13 cellular contexts compared by ENCODE assay signal in genomic region chr17:82865996-82866395, GRCh38. TPM values are rescaled to one million over a fixed set of nuclear protein-coding genes. Genes with fewer than 3 reads are reported as not detected.
DNase-seq lines count a peak whose midpoint lies in the region; ATAC-seq, FAIRE-seq and TF ChIP-seq lines count a peak whose summit lies in the region.
"Had no signal": no experiment of that assay in that cellular context is flagged by ENCODE, and none has a peak within 500 bp of the region (broad histone marks: within the 10 kb centered on the region; RNA-seq: fewer than 3 reads in every experiment).

No MANE protein-coding gene starts in this region.

- CTCF ChIA-PET in CD4-positive, alpha-beta T cell (lab: Charles Lee): interaction anchor here (0.8 to 1.6 kb wide), 2 partner anchors 16 to 84 kb away, joined by 3 read pairs; no protein-coding TSS in a partner anchor
- CTCF ChIA-PET in Caco-2 (lab: Charles Lee): no interaction called here

- H3K79me2 ChIP-seq in neural cell (replicated peaks; ENCODE audit: insufficient read depth, low read length): no peaks in the 10 kb centered on the region

- H3K27me3 Mint-ChIP-seq in CD4-positive, alpha-beta T cell: no peaks in the 10 kb centered on the region
- H3K27me3 Mint-ChIP-seq in HFFc6 (ENCODE audit: insufficient read depth) (no peaks in the 10 kb centered on the region; the same call in none of the 2 replicates), Caco-2 (ENCODE audit: insufficient read depth, unreplicated experiment) (no peaks in the 10 kb centered on the region)

- H3K9ac ChIP-seq in neural cell (ENCODE audit: low read length): peak overlapping the region; percentile 50

- peak overlapping the region; percentile 97 for H3K27ac Mint-ChIP-seq in CD4-positive, alpha-beta T cell
- peak overlapping the region; percentile 36; the same call in 1 of the 2 replicates for H3K27ac Mint-ChIP-seq in HFFc6
- no peak overlapping the region for H3K27ac Mint-ChIP-seq in Caco-2 (ENCODE audit: unreplicated experiment)

- peaks cover 5% of the 10 kb centered on the region; the same call in 1 of the 2 replicates for H3K4me1 ChIP-seq in Caco-2
- peaks cover 0 to 8% of the 10 kb centered on the region in 2 donors for H3K4me1 ChIP-seq in uterus

- H3K4me2 ChIP-seq in neural cell (ENCODE audit: low read length): peak overlapping the region; percentile 25

- H3K4me3 Mint-ChIP-seq in CD4-positive, alpha-beta T cell: no peak overlapping the region
- H3K4me3 Mint-ChIP-seq in HFFc6: no peak overlapping the region
- H3K4me3 Mint-ChIP-seq in Caco-2 (ENCODE audit: unreplicated experiment): no peak overlapping the region

- intact Hi-C loops in CD4-positive, alpha-beta T cell (cut with DNase I, micrococcal nuclease): loop anchor here in 1 of 2 experiments (2.0 kb wide), 1 partner anchor 15 kb away; no protein-coding TSS in a partner anchor
- intact Hi-C loops in Caco-2 (cut with micrococcal nuclease; ENCODE audit: unreplicated experiment): no loop called here
- intact Hi-C loops in uterus (cut with DNase I; ENCODE audit: low total_unique reads): no loop called here

- H3K27me3 ChIP-seq in CD4-positive, alpha-beta T cell (ENCODE audit: control insufficient read depth, insufficient read depth, low read length): no peaks in the 10 kb centered on the region
- no peaks in the 10 kb centered on the region for H3K27me3 ChIP-seq in bronchial epithelial cell (ENCODE audit: control insufficient read depth, insufficient read depth, low read length)
- H3K27me3 ChIP-seq in neural cell (ENCODE audit: insufficient read depth, low read depth, low read length): no peaks in the 10 kb centered on the region
- H3K27me3 ChIP-seq in Caco-2 (replicated peaks; ENCODE audit: control insufficient read depth, insufficient read depth, low read length): no peaks in the 10 kb centered on the region
- H3K27me3 ChIP-seq in uterus: no peaks in the 10 kb centered on the region
- H3K27me3 ChIP-seq: SJSA1 had no signal

- no peak for DNase-seq in CD4-positive, alpha-beta T cell
- DNase-seq in HFFc6 (no peak), bronchial epithelial cell (ENCODE audit: low read depth) (peak; percentile 19), NCI-H146 (lab: John Stamatoyannopoulos, UW) (no peak), Caco-2 (no peak), uterus (no peak)
- DNase-seq: retina had no signal

- H4K20me1 ChIP-seq in neural cell (ENCODE audit: insufficient read depth): no peaks in the 10 kb centered on the region

- H3K4me1 Mint-ChIP-seq in CD4-positive, alpha-beta T cell (ENCODE audit: low read depth): peaks cover 37% of the 10 kb centered on the region
- H3K4me1 Mint-ChIP-seq in HFFc6 (ENCODE audit: low read depth) (peaks cover 22% of the 10 kb centered on the region), Caco-2 (ENCODE audit: low read depth, unreplicated experiment) (peaks cover 7% of the 10 kb centered on the region)

- H3K4me3 ChIP-seq in bronchial epithelial cell (ENCODE audit: low read depth, low read length) (no peak overlapping the region), neural cell (ENCODE audit: low read length) (peak overlapping the region; percentile 38), Caco-2 (ENCODE audit: low read depth, low read length) (no peak overlapping the region), uterus (no peak overlapping the region)
- H3K4me3 ChIP-seq: SJSA1 had no signal

- H2AFZ ChIP-seq in neural cell (ENCODE audit: low read depth, low read length): no peak overlapping the region

- TF ChIP-seq CTCF in CD4-positive, alpha-beta T cell (IDR thresholded peaks at IDR 0.05): no peak
- TF ChIP-seq CTCF in HFFc6 (IDR thresholded peaks at IDR 0.05): no peak
- no peak for TF ChIP-seq CTCF in bronchial epithelial cell (IDR thresholded peaks at IDR 0.05; ENCODE audit: insufficient read depth, low read length, severe bottlenecking)
- no peak for TF ChIP-seq CTCF in neural cell (IDR thresholded peaks at IDR 0.05; ENCODE audit: poor library complexity, severe bottlenecking)
- no peak for TF ChIP-seq CTCF in Caco-2 (IDR thresholded peaks at IDR 0.05; ENCODE audit: insufficient read depth in 1 of 2, low read depth in 1 of 2, low read length in 1 of 2, severe bottlenecking in 1 of 2, unreplicated experiment in 1 of 2)
- TF ChIP-seq CTCF in uterus (IDR thresholded peaks at IDR 0.05): no peak

- H3K9me2 ChIP-seq in neural cell (ENCODE audit: insufficient read depth, low read length): no peaks in the 10 kb centered on the region

- H3K27ac ChIP-seq in CD4-positive, alpha-beta T cell (ENCODE audit: low read depth, low read length): no peak overlapping the region
- H3K27ac ChIP-seq in neural cell (ENCODE audit: low read length): peak overlapping the region; percentile 56
- H3K27ac ChIP-seq in uterus: peak overlapping the region in 1 of 2 donors; percentile 42
- H3K27ac ChIP-seq: SJSA1 had no signal

- no TSS peak for BruUV-seq in Caco-2 (replicated peaks; lab: Mats Ljungman, UMichigan)

- H3K36me3 ChIP-seq in bronchial epithelial cell (ENCODE audit: control insufficient read depth, insufficient read depth, low read length) (no peaks in the 10 kb centered on the region), neural cell (ENCODE audit: insufficient read depth, low read length) (peaks cover 6% of the 10 kb centered on the region), Caco-2 (ENCODE audit: control insufficient read depth, insufficient read depth, low read length) (no peaks in the 10 kb centered on the region), uterus (no peaks in the 10 kb centered on the region)

- H3F3A ChIP-seq in neural cell (ENCODE audit: insufficient read depth, low read length, poor library complexity, severe bottlenecking): peaks cover 6% of the 10 kb centered on the region

- no peaks in the 10 kb centered on the region for H3K9me3 ChIP-seq in CD4-positive, alpha-beta T cell (ENCODE audit: control insufficient read depth, low read length)
- H3K9me3 ChIP-seq in neural cell (ENCODE audit: low read length): no peaks in the 10 kb centered on the region
- H3K9me3 ChIP-seq in Caco-2: no peaks in the 10 kb centered on the region
- H3K9me3 ChIP-seq in uterus: no peaks in the 10 kb centered on the region
- H3K9me3 ChIP-seq: SJSA1 had no signal

- no peak for FAIRE-seq in bronchial epithelial cell (lab: Jason Lieb, UNC)

- no peaks in the 10 kb centered on the region for H3K9me3 Mint-ChIP-seq in CD4-positive, alpha-beta T cell
- H3K9me3 Mint-ChIP-seq in HFFc6 (no peaks in the 10 kb centered on the region), Caco-2 (ENCODE audit: unreplicated experiment) (no peaks in the 10 kb centered on the region)

- no peak for TF ChIP-seq EP300 in neural cell (conservative IDR thresholded peaks at IDR 0.05; ENCODE audit: poor library complexity, severe bottlenecking)

- POLR2A ChIA-PET in CD4-positive, alpha-beta T cell (lab: Charles Lee): interaction anchor here (0.9 to 1.1 kb wide), 2 partner anchors 19 to 84 kb away, joined by 3 to 4 read pairs; no protein-coding TSS in a partner anchor
- POLR2A ChIA-PET in Caco-2 (lab: Charles Lee): no interaction called here

- ATAC-seq in CD4-positive, alpha-beta T cell (ENCODE audit: poor library complexity): no peak

- no peak for TF ChIP-seq POLR2A in uterus (IDR thresholded peaks at IDR 0.05)

- TF ChIP-seq RAD21 in neural cell (conservative IDR thresholded peaks at IDR 0.05): no peak

- H3K36me3 Mint-ChIP-seq in CD4-positive, alpha-beta T cell (ENCODE audit: low read depth): peaks cover 11% of the 10 kb centered on the region
- peaks cover 10% of the 10 kb centered on the region for H3K36me3 Mint-ChIP-seq in HFFc6 (ENCODE audit: low read depth)
- H3K36me3 Mint-ChIP-seq in Caco-2 (ENCODE audit: insufficient read depth, unreplicated experiment): peaks cover 17% of the 10 kb centered on the region

TF ChIP-seq in neural cell, 6 proteins besides CTCF, POLR2A, EP300 and RAD21:
- TF ChIP-seq SMC3 (conservative IDR thresholded peaks at IDR 0.05; ENCODE audit: poor library complexity): no peak
- TF ChIP-seq TAF1 (IDR thresholded peaks at IDR 0.05; ENCODE audit: low read depth): no peak
- no peak for TF ChIP-seq POLR2AphosphoS5 (IDR thresholded peaks at IDR 0.05)
- TF ChIP-seq MXI1 (conservative IDR thresholded peaks at IDR 0.05; ENCODE audit: poor library complexity, severe bottlenecking): no peak
- TF ChIP-seq REST (IDR thresholded peaks at IDR 0.05; ENCODE audit: borderline replicate concordance): no peak
- TF ChIP-seq EZH2 (IDR thresholded peaks at IDR 0.05; ENCODE audit: borderline replicate concordance, insufficient read depth, low read length, poor library complexity, severe bottlenecking): no peak

RNA-seq across cellular contexts. Expression of gene ZNF750, which starts 26.2 kb away (rescaled TPM):
- not detected for total RNA-seq in CD4-positive, alpha-beta T cell
- not detected for total RNA-seq in HFFc6 (2021; fragmentation: NEBNext Ultra II Directional; extraction: Animal tissue kit (Norgen Biotek cat#: 25700))
- total RNA-seq in bronchial epithelial cell (3.2 and 13.8 TPM in 2 replicates), Caco-2 (2022) (0.14 and 0.19 TPM in 2 replicates), uterus (under 1 TPM in 2 of 4 donors, not detected in 2; under 0.01 to 0.07 TPM)
- polyA plus RNA-seq in neural cell: not detected in 2 replicates
- polyA minus RNA-seq in neural cell: not detected in 2 replicates
- total RNA-seq: activated CD8-positive, alpha-beta memory T cell treated with anti-CD3 and anti-CD28 coated beads for 36 hours; Daoy; liver; NCI-H460; SJSA1 had no signal
